1 cellular context compared by ENCODE assay signal in genomic region chr12:27710592-27711311, GRCh38.
TF ChIP-seq lines count a peak whose summit lies in the region.

MRPS35 (plus strand) TSS chr12:27710832; CDS start chr12:27710844, 12 bp downstream.

TF ChIP-seq in HepG2, 621 proteins besides CTCF, POLR2A, EP300 and RAD21 (continued from another document and continues in another):
- peak; percentile 50; the same call in 1 of the 2 replicates for TF ChIP-seq TFDP2 (CRISPR knock-in tag; IDR thresholded peaks at IDR 0.05)
- no peak for TF ChIP-seq RNF219 (CRISPR knock-in tag; IDR thresholded peaks at IDR 0.05)
- 0 out of 2 replicates have a peak, but pooled peaks have one; percentile 28 for TF ChIP-seq NFATC3 (CRISPR knock-in tag; IDR thresholded peaks at IDR 0.05)
- TF ChIP-seq U2AF1 (optimal IDR thresholded peaks at IDR 0.05; ENCODE audit: low read depth, low read length) = peak; percentile 56
- TF ChIP-seq ZMYM3 (CRISPR knock-in tag; IDR thresholded peaks at IDR 0.05) = peak; percentile 65
- peak; percentile 68; the same call in 1 of the 2 replicates for TF ChIP-seq MEIS2 (CRISPR knock-in tag; IDR thresholded peaks at IDR 0.05)
- TF ChIP-seq ZFYVE20 (CRISPR knock-in tag; IDR thresholded peaks at IDR 0.05; ENCODE audit: borderline replicate concordance, low read depth) = no peak; the same call in 1 of the 2 replicates
- peak; percentile 91 for TF ChIP-seq DR1 (CRISPR knock-in tag; IDR thresholded peaks at IDR 0.05)
- no peak for TF ChIP-seq ATM (IDR thresholded peaks at IDR 0.05; ENCODE audit: borderline replicate concordance)
- TF ChIP-seq CEBPZ (IDR thresholded peaks at IDR 0.05; ENCODE audit: low read length) = no peak
- TF ChIP-seq YY1 (IDR thresholded peaks at IDR 0.05; ENCODE audit: insufficient read depth, insufficient replicate concordance, low read depth, low read length) = peak; percentile 99
- TF ChIP-seq BCL6 (CRISPR knock-in tag; IDR thresholded peaks at IDR 0.05) = peak; percentile 68
- peak; percentile 75; the same call in 1 of the 2 replicates for TF ChIP-seq GPN1 (CRISPR knock-in tag; IDR thresholded peaks at IDR 0.05; ENCODE audit: borderline replicate concordance)
- peak; percentile 89 for TF ChIP-seq ZNF547 (CRISPR knock-in tag; IDR thresholded peaks at IDR 0.05)
- peak; percentile 96 for TF ChIP-seq THAP9 (CRISPR knock-in tag; IDR thresholded peaks at IDR 0.05; ENCODE audit: borderline replicate concordance)
- TF ChIP-seq ZNF3 (CRISPR knock-in tag; IDR thresholded peaks at IDR 0.05) = no peak
- TF ChIP-seq ZNF709 (CRISPR knock-in tag; IDR thresholded peaks at IDR 0.05) = peak; percentile 80
- peak; percentile 94 for TF ChIP-seq CBX1 (IDR thresholded peaks at IDR 0.05; ENCODE audit: low read depth)
- peak; percentile 99 for TF ChIP-seq GATAD1 (CRISPR knock-in tag; IDR thresholded peaks at IDR 0.05)
- TF ChIP-seq ZFP90 (CRISPR knock-in tag; IDR thresholded peaks at IDR 0.05; ENCODE audit: borderline replicate concordance) = peak; percentile 96
- TF ChIP-seq ZMYM2 (CRISPR knock-in tag; IDR thresholded peaks at IDR 0.05) = no peak
- TF ChIP-seq TGIF2 (CRISPR knock-in tag; IDR thresholded peaks at IDR 0.05) = peak; percentile 87
- TF ChIP-seq, protein P1, sequence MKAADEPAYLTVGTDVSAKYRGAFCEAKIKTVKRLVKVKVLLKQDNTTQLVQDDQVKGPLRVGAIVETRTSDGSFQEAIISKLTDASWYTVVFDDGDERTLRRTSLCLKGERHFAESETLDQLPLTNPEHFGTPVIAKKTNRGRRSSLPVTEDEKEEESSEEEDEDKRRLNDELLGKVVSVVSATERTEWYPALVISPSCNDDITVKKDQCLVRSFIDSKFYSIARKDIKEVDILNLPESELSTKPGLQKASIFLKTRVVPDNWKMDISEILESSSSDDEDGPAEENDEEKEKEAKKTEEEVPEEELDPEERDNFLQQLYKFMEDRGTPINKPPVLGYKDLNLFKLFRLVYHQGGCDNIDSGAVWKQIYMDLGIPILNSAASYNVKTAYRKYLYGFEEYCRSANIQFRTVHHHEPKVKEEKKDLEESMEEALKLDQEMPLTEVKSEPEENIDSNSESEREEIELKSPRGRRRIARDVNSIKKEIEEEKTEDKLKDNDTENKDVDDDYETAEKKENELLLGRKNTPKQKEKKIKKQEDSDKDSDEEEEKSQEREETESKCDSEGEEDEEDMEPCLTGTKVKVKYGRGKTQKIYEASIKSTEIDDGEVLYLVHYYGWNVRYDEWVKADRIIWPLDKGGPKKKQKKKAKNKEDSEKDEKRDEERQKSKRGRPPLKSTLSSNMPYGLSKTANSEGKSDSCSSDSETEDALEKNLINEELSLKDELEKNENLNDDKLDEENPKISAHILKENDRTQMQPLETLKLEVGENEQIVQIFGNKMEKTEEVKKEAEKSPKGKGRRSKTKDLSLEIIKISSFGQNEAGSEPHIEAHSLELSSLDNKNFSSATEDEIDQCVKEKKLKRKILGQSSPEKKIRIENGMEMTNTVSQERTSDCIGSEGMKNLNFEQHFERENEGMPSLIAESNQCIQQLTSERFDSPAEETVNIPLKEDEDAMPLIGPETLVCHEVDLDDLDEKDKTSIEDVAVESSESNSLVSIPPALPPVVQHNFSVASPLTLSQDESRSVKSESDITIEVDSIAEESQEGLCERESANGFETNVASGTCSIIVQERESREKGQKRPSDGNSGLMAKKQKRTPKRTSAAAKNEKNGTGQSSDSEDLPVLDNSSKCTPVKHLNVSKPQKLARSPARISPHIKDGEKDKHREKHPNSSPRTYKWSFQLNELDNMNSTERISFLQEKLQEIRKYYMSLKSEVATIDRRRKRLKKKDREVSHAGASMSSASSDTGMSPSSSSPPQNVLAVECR (CRISPR knock-in tag; IDR thresholded peaks at IDR 0.05; ENCODE audit: borderline replicate concordance) = peak; percentile 96
- peak; percentile 45; the same call in 1 of the 2 replicates for TF ChIP-seq MIXL1 (CRISPR knock-in tag; IDR thresholded peaks at IDR 0.05)
- TF ChIP-seq ZBTB8A (CRISPR knock-in tag; IDR thresholded peaks at IDR 0.05; ENCODE audit: borderline replicate concordance, low read depth) = no peak; the same call in 1 of the 2 replicates
- peak; percentile 98 for TF ChIP-seq ZFY (CRISPR knock-in tag; IDR thresholded peaks at IDR 0.05)
- TF ChIP-seq, protein P2, sequence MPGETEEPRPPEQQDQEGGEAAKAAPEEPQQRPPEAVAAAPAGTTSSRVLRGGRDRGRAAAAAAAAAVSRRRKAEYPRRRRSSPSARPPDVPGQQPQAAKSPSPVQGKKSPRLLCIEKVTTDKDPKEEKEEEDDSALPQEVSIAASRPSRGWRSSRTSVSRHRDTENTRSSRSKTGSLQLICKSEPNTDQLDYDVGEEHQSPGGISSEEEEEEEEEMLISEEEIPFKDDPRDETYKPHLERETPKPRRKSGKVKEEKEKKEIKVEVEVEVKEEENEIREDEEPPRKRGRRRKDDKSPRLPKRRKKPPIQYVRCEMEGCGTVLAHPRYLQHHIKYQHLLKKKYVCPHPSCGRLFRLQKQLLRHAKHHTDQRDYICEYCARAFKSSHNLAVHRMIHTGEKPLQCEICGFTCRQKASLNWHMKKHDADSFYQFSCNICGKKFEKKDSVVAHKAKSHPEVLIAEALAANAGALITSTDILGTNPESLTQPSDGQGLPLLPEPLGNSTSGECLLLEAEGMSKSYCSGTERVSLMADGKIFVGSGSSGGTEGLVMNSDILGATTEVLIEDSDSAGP (CRISPR knock-in tag; IDR thresholded peaks at IDR 0.05; ENCODE audit: borderline replicate concordance) = peak; percentile 93; the same call in 1 of the 2 replicates
- TF ChIP-seq ZBTB21 (CRISPR knock-in tag; IDR thresholded peaks at IDR 0.05) = no peak
- TF ChIP-seq PCBP2 (optimal IDR thresholded peaks at IDR 0.05; ENCODE audit: low read depth, low read length, poor library complexity, severe bottlenecking) = no peak
- no peak for TF ChIP-seq SP140L (CRISPR knock-in tag; IDR thresholded peaks at IDR 0.05; ENCODE audit: borderline replicate concordance)
- peak; percentile 91; the same call in 1 of the 2 replicates for TF ChIP-seq SNAPC2 (CRISPR knock-in tag; IDR thresholded peaks at IDR 0.05)
- TF ChIP-seq RCOR2 (CRISPR knock-in tag; IDR thresholded peaks at IDR 0.05) = no peak
- no peak for TF ChIP-seq ZNF17 (CRISPR knock-in tag; IDR thresholded peaks at IDR 0.05)
- TF ChIP-seq ZNF850 (CRISPR knock-in tag; conservative IDR thresholded peaks at IDR 0.05) = peak; percentile 87
- TF ChIP-seq, protein P3, sequence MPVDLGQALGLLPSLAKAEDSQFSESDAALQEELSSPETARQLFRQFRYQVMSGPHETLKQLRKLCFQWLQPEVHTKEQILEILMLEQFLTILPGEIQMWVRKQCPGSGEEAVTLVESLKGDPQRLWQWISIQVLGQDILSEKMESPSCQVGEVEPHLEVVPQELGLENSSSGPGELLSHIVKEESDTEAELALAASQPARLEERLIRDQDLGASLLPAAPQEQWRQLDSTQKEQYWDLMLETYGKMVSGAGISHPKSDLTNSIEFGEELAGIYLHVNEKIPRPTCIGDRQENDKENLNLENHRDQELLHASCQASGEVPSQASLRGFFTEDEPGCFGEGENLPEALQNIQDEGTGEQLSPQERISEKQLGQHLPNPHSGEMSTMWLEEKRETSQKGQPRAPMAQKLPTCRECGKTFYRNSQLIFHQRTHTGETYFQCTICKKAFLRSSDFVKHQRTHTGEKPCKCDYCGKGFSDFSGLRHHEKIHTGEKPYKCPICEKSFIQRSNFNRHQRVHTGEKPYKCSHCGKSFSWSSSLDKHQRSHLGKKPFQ (CRISPR knock-in tag; IDR thresholded peaks at IDR 0.05; ENCODE audit: insufficient replicate concordance) = peak; percentile 65
- TF ChIP-seq ADNP (CRISPR knock-in tag; IDR thresholded peaks at IDR 0.05) = no peak
- TF ChIP-seq HNRNPLL (IDR thresholded peaks at IDR 0.05; ENCODE audit: low read depth, low read length, poor library complexity, severe bottlenecking) = peak; percentile 83
- TF ChIP-seq NFE2L1 (CRISPR knock-in tag; IDR thresholded peaks at IDR 0.05; ENCODE audit: borderline replicate concordance) = no peak
- TF ChIP-seq ZBTB38 (CRISPR knock-in tag; IDR thresholded peaks at IDR 0.05) = peak; percentile 91
- TF ChIP-seq ZBTB49 (CRISPR knock-in tag; IDR thresholded peaks at IDR 0.05; ENCODE audit: borderline replicate concordance) = peak; percentile 89
